Comparison of ENCODE assay signal across 8 cellular contexts in genomic region chr16:85798901-85799496, GRCh38. TPM values are rescaled to one million over a fixed set of nuclear protein-coding genes. Genes with fewer than 3 reads are reported as not detected.
DNase-seq lines count a peak whose midpoint lies in the region; ATAC-seq, FAIRE-seq and TF ChIP-seq lines count a peak whose summit lies in the region.

No MANE protein-coding gene starts in this region.

- H3K9me3 Mint-ChIP-seq in brain, result no peaks in the 10 kb centered on the region

- no peak for FAIRE-seq in kidney (lab: Jason Lieb, UNC)

- peaks cover 7 to 15% of the 10 kb centered on the region in 2 donors for H3K4me1 ChIP-seq in kidney (ENCODE audit: control insufficient read depth in 1 of 2, insufficient read depth in 1 of 2, low read depth in 1 of 2, low read length in 2 of 2)

- TF ChIP-seq CTCF in brain (conservative IDR thresholded peaks at IDR 0.05) (no peak), kidney (IDR thresholded peaks at IDR 0.05; ENCODE audit: borderline replicate concordance, extremely low read depth, insufficient read depth) (no peak)

- H3K27ac ChIP-seq in kidney (ENCODE audit: low read depth in 2 of 2, low read length in 2 of 2), result peak overlapping the region in 1 of 2 donors; percentile 21

- peak overlapping the region in 4 of 5 experiments; percentile 66 to 90 (median 84) for H3K27ac Mint-ChIP-seq in brain

- H3K36me3 ChIP-seq in kidney (ENCODE audit: control insufficient read depth in 1 of 2, insufficient read depth in 2 of 2, low read length in 2 of 2), result peaks cover 22 to 29% of the 10 kb centered on the region in 2 donors

- ATAC-seq in HG02852 (IDR thresholded peaks at IDR 0.05; ENCODE audit: unreplicated experiment), result peak; percentile 27

- H3K4me3 Mint-ChIP-seq in brain, result peak overlapping the region; percentile 88 to 94 (median 90)

- peaks cover 14% of the 10 kb centered on the region for H3K27me3 Mint-ChIP-seq in brain

- H3K36me3 Mint-ChIP-seq in brain, result peaks cover 69% of the 10 kb centered on the region

- DNase-seq in activated CD4-positive, alpha-beta T cell treated with anti-CD3 and anti-CD28 coated beads for 48 hours, result peak; percentile 51
- no peak for DNase-seq in activated CD4-positive, alpha-beta T cell treated with anti-CD3 and anti-CD28 coated beads, Interleukin-2, amount 50 U/mL, for 1 hour
- peak; percentile 53 for DNase-seq in RKO (ENCODE audit: low spot score)
- DNase-seq in kidney, result peak; percentile 86
- DNase-seq in stimulated activated CD8-positive, alpha-beta memory T cell treated with anti-CD3 and anti-CD28 coated beads, Interleukin-15, amount 100 ng/mL, for 48 hours (ENCODE audit: low read depth in 2 of 2), result peak; percentile 20 to 21
- no peak for DNase-seq in NCI-H524 treated with DMSO at 0.1 percent for 48 hours (lab: John Stamatoyannopoulos, UW)

- H3K9ac ChIP-seq in kidney (ENCODE audit: low read length in 2 of 2), result peak overlapping the region; percentile 89 to 97

- H3K9me3 ChIP-seq in kidney (ENCODE audit: control insufficient read depth in 1 of 2, low read length in 2 of 2), result no peaks in the 10 kb centered on the region

- H3K4me3 ChIP-seq in kidney (ENCODE audit: low read length in 2 of 2), result peak overlapping the region; percentile 84 to 87

- H3K4me1 Mint-ChIP-seq in brain, result peaks cover 51% of the 10 kb centered on the region

- intact Hi-C loops in kidney (cut with DNase I), result no loop called here

RNA-seq across cellular contexts. Expression of gene EMC8, which starts 0.3 kb away (rescaled TPM):
- polyA plus RNA-seq in brain (ENCODE audit: insufficient read depth, low read depth, low replicate concordance) (35.2 TPM), kidney (ENCODE audit: insufficient read depth, low read depth, low replicate concordance) (24.7 TPM)
- 20.9 TPM for total RNA-seq in kidney

RNA-seq across cellular contexts. Expression of gene COX4I1, which starts 0.5 kb away (rescaled TPM):
- 1,338 TPM for polyA plus RNA-seq in brain (ENCODE audit: insufficient read depth, low read depth, low replicate concordance)
- 439 TPM for total RNA-seq in kidney
- 1,996 TPM for polyA plus RNA-seq in kidney (ENCODE audit: insufficient read depth, low read depth, low replicate concordance)

RNA-seq across cellular contexts. Expression of gene C16orf74, which starts 48.1 kb away (rescaled TPM):
- polyA plus RNA-seq in brain (ENCODE audit: insufficient read depth, low read depth, low replicate concordance) (2.3 TPM), kidney (ENCODE audit: insufficient read depth, low read depth, low replicate concordance) (4.6 TPM)
- total RNA-seq in kidney, result 3.5 TPM

Comparison
In these comparisons a context has a peak if more than half of its experiments do, and no peak if none do; other contexts are left out.
1. DNase-seq: peak in activated CD4-positive, alpha-beta T cell treated with anti-CD3 and anti-CD28 coated beads for 48 hours (single experiment), RKO (single experiment), kidney (single experiment) and stimulated activated CD8-positive, alpha-beta memory T cell treated with anti-CD3 and anti-CD28 coated beads, Interleukin-15, amount 100 ng/mL, for 48 hours (2 of 2); none in activated CD4-positive, alpha-beta T cell treated with anti-CD3 and anti-CD28 coated beads, Interleukin-2, amount 50 U/mL, for 1 hour (single experiment) and NCI-H524 treated with DMSO at 0.1 percent for 48 hours (single experiment).